8 cellular contexts compared by ENCODE assay signal in the genomic region with DNA sequence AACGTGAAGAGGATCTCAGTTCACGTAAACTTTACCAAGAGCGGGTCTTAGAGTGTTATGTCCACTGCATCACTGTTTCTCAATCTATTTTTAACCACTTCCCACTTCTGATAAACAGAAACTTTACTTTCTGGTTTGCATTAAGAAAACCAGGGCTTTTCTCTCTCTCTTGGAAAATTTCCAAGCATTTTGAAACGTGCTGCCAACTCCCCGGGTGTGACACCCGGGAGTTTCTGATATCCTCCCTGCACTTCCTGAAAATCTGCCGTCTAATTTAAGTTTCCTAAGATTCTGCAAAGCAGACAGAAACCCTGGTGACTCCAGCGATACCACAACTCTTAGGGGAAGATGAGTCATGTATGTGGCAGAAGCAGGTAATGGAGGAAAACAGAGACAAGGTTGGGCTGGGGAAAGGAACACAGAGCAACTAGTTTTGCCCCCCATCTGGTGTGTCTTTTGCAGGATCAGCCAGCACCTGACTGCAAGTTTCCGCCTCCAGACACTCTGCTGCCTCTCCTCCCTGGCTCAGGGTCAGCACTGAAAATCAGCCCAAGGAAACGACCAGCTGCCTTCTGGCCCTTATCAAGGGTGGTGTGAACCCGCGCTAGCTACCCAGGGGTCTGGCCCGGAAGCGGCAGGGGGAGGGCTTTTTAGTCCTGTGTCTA. TPM values are rescaled to one million over a fixed set of nuclear protein-coding genes. Genes with fewer than 3 reads are reported as not detected.
DNase-seq lines count a peak whose midpoint lies in the region; ATAC-seq and TF ChIP-seq lines count a peak whose summit lies in the region.

No MANE protein-coding gene starts in this region.

- H3K27me3 ChIP-seq in BLaER1 treated with 17β-estradiol and CSF1 and Interleukin-3, amounts not matched to agents 10 nM and 100 nM: no peaks in the 10 kb centered on the region
- H3K27me3 ChIP-seq in HL-60 (ENCODE audit: insufficient read depth, poor library complexity, severe bottlenecking) (no peaks in the 10 kb centered on the region), thyroid gland (no peaks in the 10 kb centered on the region)

- peak overlapping the region in 7 of 10 experiments; percentile 14 to 52 (median 40); a peak in 11 of 20 replicates for H3K4me3 ChIP-seq in BLaER1 treated with 17β-estradiol and CSF1 and Interleukin-3, amounts not matched to agents 10 nM and 100 nM
- H3K4me3 ChIP-seq in HL-60 (replicated peaks; ENCODE audit: insufficient read depth, low read length): no peak overlapping the region
- H3K4me3 ChIP-seq in thyroid gland (replicated peaks in 1 of 3): no peak overlapping the region

- no peak for ATAC-seq in GM18861 (IDR thresholded peaks at IDR 0.05; ENCODE audit: unreplicated experiment)

- no peaks in the 10 kb centered on the region for H4K20me1 ChIP-seq in BLaER1 treated with 17β-estradiol and CSF1 and Interleukin-3, amounts not matched to agents 10 nM and 100 nM

- H3K9me3 Mint-ChIP-seq in activated T-helper 2 cell treated with anti-CD3 and anti-CD28 coated beads, Interferon-gamma antibody, Interleukin-2, Interleukin-4, amounts not matched to agents 10 μg/mL and 5 μg/mL and 100 μg/mL, durations not matched to agents 14 hours and 24 hours and 36 hours: peaks cover 8% of the 10 kb centered on the region

- H3K9ac ChIP-seq in BLaER1 treated with 17β-estradiol and CSF1 and Interleukin-3, amounts not matched to agents 10 nM and 100 nM: peak overlapping the region; percentile 61 to 91 (median 79)

- H3K4me1 Mint-ChIP-seq in activated T-helper 2 cell treated with anti-CD3 and anti-CD28 coated beads, Interferon-gamma antibody, Interleukin-2, Interleukin-4, amounts not matched to agents 10 μg/mL and 5 μg/mL and 100 μg/mL, durations not matched to agents 14 hours and 24 hours and 36 hours (ENCODE audit: low read depth): peaks cover 19% of the 10 kb centered on the region

- peaks cover 40 to 100% (median 93%) of the 10 kb centered on the region in 10 experiments for H3K4me1 ChIP-seq in BLaER1 treated with 17β-estradiol and CSF1 and Interleukin-3, amounts not matched to agents 10 nM and 100 nM
- H3K4me1 ChIP-seq in thyroid gland: peaks cover 37 to 44% of the 10 kb centered on the region in 2 donors

- DNase-seq in HL-60 (ENCODE audit: low read depth in 1 of 2, low spot score in 1 of 2) (peak; percentile 81 to 86), iris pigment epithelial cell (ENCODE audit: low read depth) (peak; percentile 35), thyroid gland (peak; percentile 44 to 58), cerebellar nuclear complex (lab: John Stamatoyannopoulos, UW) (no peak), NCI-H128 (lab: John Stamatoyannopoulos, UW; ENCODE audit: unreplicated experiment) (no peak)
- DNase-seq in activated T-helper 2 cell treated with anti-CD3 and anti-CD28 coated beads, Interferon-gamma antibody, Interleukin-2, Interleukin-4, amounts not matched to agents 10 μg/mL and 5 μg/mL and 100 μg/mL, durations not matched to agents 14 hours and 24 hours and 36 hours (ENCODE audit: low spot score): no peak

- peak overlapping the region; percentile 44 for H3K27ac Mint-ChIP-seq in activated T-helper 2 cell treated with anti-CD3 and anti-CD28 coated beads, Interferon-gamma antibody, Interleukin-2, Interleukin-4, amounts not matched to agents 10 μg/mL and 5 μg/mL and 100 μg/mL, durations not matched to agents 14 hours and 24 hours and 36 hours

- H3K4me3 Mint-ChIP-seq in activated T-helper 2 cell treated with anti-CD3 and anti-CD28 coated beads, Interferon-gamma antibody, Interleukin-2, Interleukin-4, amounts not matched to agents 10 μg/mL and 5 μg/mL and 100 μg/mL, durations not matched to agents 14 hours and 24 hours and 36 hours (ENCODE audit: low read depth): peak overlapping the region; percentile 42

- H3K27me3 Mint-ChIP-seq in activated T-helper 2 cell treated with anti-CD3 and anti-CD28 coated beads, Interferon-gamma antibody, Interleukin-2, Interleukin-4, amounts not matched to agents 10 μg/mL and 5 μg/mL and 100 μg/mL, durations not matched to agents 14 hours and 24 hours and 36 hours (ENCODE audit: low read depth): peaks cover 26% of the 10 kb centered on the region

- WGBS in thyroid gland, 2 donors: 4 to 5% methylated on average over 14 of the region's 14 CpGs

- H3K27ac ChIP-seq in BLaER1 treated with 17β-estradiol and CSF1 and Interleukin-3, amounts not matched to agents 10 nM and 100 nM: peak overlapping the region; percentile 70 to 99 (median 90)
- H3K27ac ChIP-seq in HL-60 (replicated peaks) (peak overlapping the region; percentile 29), thyroid gland (peak overlapping the region; percentile 66 to 89 (median 76))

- TF ChIP-seq CTCF in HL-60 (IDR thresholded peaks at IDR 0.05; ENCODE audit: insufficient read depth, low read length) (no peak), thyroid gland (IDR thresholded peaks at IDR 0.05) (no peak)

- H3K36me3 Mint-ChIP-seq in activated T-helper 2 cell treated with anti-CD3 and anti-CD28 coated beads, Interferon-gamma antibody, Interleukin-2, Interleukin-4, amounts not matched to agents 10 μg/mL and 5 μg/mL and 100 μg/mL, durations not matched to agents 14 hours and 24 hours and 36 hours (ENCODE audit: low read depth): no peaks in the 10 kb centered on the region

- no peak for TF ChIP-seq POLR2A in thyroid gland (IDR thresholded peaks at IDR 0.05)

- H3K36me3 ChIP-seq in BLaER1 treated with 17β-estradiol and CSF1 and Interleukin-3, amounts not matched to agents 10 nM and 100 nM: no peaks in the 10 kb centered on the region
- no peaks in the 10 kb centered on the region for H3K36me3 ChIP-seq in thyroid gland

- intact Hi-C loops in activated T-helper 2 cell treated with anti-CD3 and anti-CD28 coated beads, Interferon-gamma antibody, Interleukin-2, Interleukin-4, amounts not matched to agents 10 μg/mL and 5 μg/mL and 100 μg/mL, durations not matched to agents 14 hours and 24 hours and 36 hours (cut with micrococcal nuclease): loop anchor here (1.0 to 2.0 kb wide), 3 partner anchors 15 to 31 kb away; no protein-coding TSS in a partner anchor
- intact Hi-C loops in thyroid gland (cut with DNase I): no loop called here

- H3K4me2 ChIP-seq in BLaER1 treated with 17β-estradiol and CSF1 and Interleukin-3, amounts not matched to agents 10 nM and 100 nM: peak overlapping the region; percentile 59 to 99 (median 88)

- H3K9me3 ChIP-seq in BLaER1 treated with 17β-estradiol and CSF1 and Interleukin-3, amounts not matched to agents 10 nM and 100 nM (replicated peaks in 1 of 11): peaks cover 0 to 6% (median 5%) of the 10 kb centered on the region in 11 experiments; a peak in 13 of 22 replicates
- H3K9me3 ChIP-seq in thyroid gland: no peaks in the 10 kb centered on the region

RNA-seq across cellular contexts. Expression of gene FFAR2, which starts 11.4 kb away (rescaled TPM):
- total RNA-seq in activated T-helper 2 cell treated with anti-CD3 and anti-CD28 coated beads, Interferon-gamma antibody, Interleukin-2, Interleukin-4, amounts not matched to agents 10 μg/mL and 5 μg/mL and 100 μg/mL, durations not matched to agents 14 hours and 24 hours and 36 hours: not detected in 2 replicates
- under 1 TPM in 1 of 4 donors, not detected in 3; 0.27 TPM for total RNA-seq in thyroid gland

RNA-seq across cellular contexts. Expression of gene KRTDAP, which starts 53.7 kb away (rescaled TPM):
- total RNA-seq in activated T-helper 2 cell treated with anti-CD3 and anti-CD28 coated beads, Interferon-gamma antibody, Interleukin-2, Interleukin-4, amounts not matched to agents 10 μg/mL and 5 μg/mL and 100 μg/mL, durations not matched to agents 14 hours and 24 hours and 36 hours: not detected in 2 replicates
- 1 to 10 TPM in 1 of 4 donors, not detected in 3; 2.7 TPM for total RNA-seq in thyroid gland

Comparison
In these comparisons a context has a peak if more than half of its experiments do, and no peak if none do; other contexts are left out.
1. H3K27ac ChIP-seq: peak in every context shown above with its lines; median percentile 90 in BLaER1 treated with 17β-estradiol and CSF1 and Interleukin-3, amounts not matched to agents 10 nM and 100 nM; 76 in thyroid gland; 29 in HL-60.
2. H3K4me3 ChIP-seq: peak in BLaER1 treated with 17β-estradiol and CSF1 and Interleukin-3, amounts not matched to agents 10 nM and 100 nM (7 of 10); none in HL-60 (single experiment) and thyroid gland (0 of 3).
3. DNase-seq: peak in HL-60 (2 of 2), iris pigment epithelial cell (single experiment) and thyroid gland (2 of 2); none in activated T-helper 2 cell treated with anti-CD3 and anti-CD28 coated beads, Interferon-gamma antibody, Interleukin-2, Interleukin-4, amounts not matched to agents 10 μg/mL and 5 μg/mL and 100 μg/mL, durations not matched to agents 14 hours and 24 hours and 36 hours (single experiment), cerebellar nuclear complex (0 of 2) and NCI-H128 (single experiment).